8 cellular contexts compared by ENCODE assay signal in the genomic region with DNA sequence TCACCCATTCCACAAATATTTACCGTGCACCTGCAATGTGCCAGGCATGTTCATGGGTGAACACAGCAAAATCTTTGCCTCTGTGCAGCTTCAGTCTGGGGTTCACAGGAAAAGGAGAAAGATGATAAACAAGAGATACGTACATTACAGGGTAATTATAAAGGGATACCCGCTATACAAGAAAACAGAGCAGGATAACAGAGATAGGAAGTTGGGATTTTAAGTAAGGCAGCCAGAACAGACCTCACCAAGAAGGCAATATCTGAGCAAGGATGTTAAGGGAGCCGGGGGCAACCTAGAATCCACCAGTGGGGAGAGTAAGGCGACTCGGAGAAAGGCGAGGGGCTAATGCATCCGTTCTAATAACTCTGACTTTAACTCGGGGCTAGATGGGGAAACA. TPM values are rescaled to one million over a fixed set of nuclear protein-coding genes. Genes with fewer than 3 reads are reported as not detected.
A peak's percentile ranks its signal among the peaks of the same experiment; 100 is the strongest.
DNase-seq lines count a peak whose midpoint lies in the region; ATAC-seq and TF ChIP-seq lines count a peak whose summit lies in the region.

No MANE protein-coding gene starts in this region.

- peaks cover 40% of the 10 kb centered on the region for H4K20me1 ChIP-seq in Loucy (ENCODE audit: insufficient read depth, low read length, poor library complexity, severe bottlenecking)

- H3K36me3 ChIP-seq in Loucy (ENCODE audit: insufficient read depth, low read length), result no peaks in the 10 kb centered on the region

- H3K9ac ChIP-seq in Loucy (ENCODE audit: low read depth, low read length, poor library complexity, severe bottlenecking), result peak overlapping the region; percentile 75

- peak overlapping the region; percentile 97 for H3K4me3 Mint-ChIP-seq in activated CD8-positive, alpha-beta memory T cell treated with anti-CD3 and anti-CD28 coated beads, Interleukin-2, amount 10 ng/mL, durations not matched to agents 7 days and 5 days
- peak overlapping the region; percentile 85 to 99 (median 94) for H3K4me3 Mint-ChIP-seq in naive thymus-derived CD8-positive, alpha-beta T cell

- H3K27ac Mint-ChIP-seq in activated CD8-positive, alpha-beta memory T cell treated with anti-CD3 and anti-CD28 coated beads, Interleukin-2, amount 10 ng/mL, durations not matched to agents 7 days and 5 days, result peak overlapping the region; percentile 76
- peak overlapping the region; percentile 83 to 99 (median 94) for H3K27ac Mint-ChIP-seq in naive thymus-derived CD8-positive, alpha-beta T cell

- H3K9me2 ChIP-seq in Loucy (replicated peaks; ENCODE audit: low read depth, low read length), result no peaks in the 10 kb centered on the region

- H3K27me3 Mint-ChIP-seq in activated CD8-positive, alpha-beta memory T cell treated with anti-CD3 and anti-CD28 coated beads, Interleukin-2, amount 10 ng/mL, durations not matched to agents 7 days and 5 days, result no peaks in the 10 kb centered on the region
- H3K27me3 Mint-ChIP-seq in naive thymus-derived CD8-positive, alpha-beta T cell, result peaks cover 0 to 3% (median 0%) of the 10 kb centered on the region in 5 donors

- peak overlapping the region; percentile 74 for H3K4me2 ChIP-seq in Loucy (ENCODE audit: low read depth, low read length, poor library complexity, severe bottlenecking)

- H3K9me3 ChIP-seq in Loucy (ENCODE audit: insufficient read depth, low read depth, low read length), result no peaks in the 10 kb centered on the region

- ATAC-seq in activated CD8-positive, alpha-beta memory T cell treated with anti-CD3 and anti-CD28 coated beads, Interleukin-2, amount 10 ng/mL, durations not matched to agents 7 days and 5 days, result no peak
- peak in 1 of 2 donors; percentile 1 for ATAC-seq in naive thymus-derived CD8-positive, alpha-beta T cell
- ATAC-seq in GM21515 (IDR thresholded peaks at IDR 0.05; ENCODE audit: unreplicated experiment), result no peak

- H3F3A ChIP-seq in Loucy (ENCODE audit: low read depth), result no peaks in the 10 kb centered on the region

- H3K4me1 ChIP-seq in Loucy (ENCODE audit: insufficient read depth, low read length, poor library complexity, severe bottlenecking), result peaks cover 36% of the 10 kb centered on the region

- H3K36me3 Mint-ChIP-seq in activated CD8-positive, alpha-beta memory T cell treated with anti-CD3 and anti-CD28 coated beads, Interleukin-2, amount 10 ng/mL, durations not matched to agents 7 days and 5 days, result peaks cover 13% of the 10 kb centered on the region
- no peaks in the 10 kb centered on the region for H3K36me3 Mint-ChIP-seq in naive thymus-derived CD8-positive, alpha-beta T cell

- DNase-seq in activated CD8-positive, alpha-beta memory T cell treated with anti-CD3 and anti-CD28 coated beads, Interleukin-2, amount 10 ng/mL, durations not matched to agents 7 days and 5 days, result no peak
- DNase-seq in activated CD8-positive, alpha-beta memory T cell treated with anti-CD3 and anti-CD28 coated beads, Interleukin-2, amount 50 U/mL, for 4 hours, result no peak
- DNase-seq in cerebellar cortex (ENCODE audit: low spot score) (peak; percentile 52), retina (no peak), NCI-H1694 treated with DMSO at 0.1 percent for 48 hours (lab: John Stamatoyannopoulos, UW) (no peak)
- no peak for DNase-seq in naive thymus-derived CD8-positive, alpha-beta T cell

- peaks cover 40% of the 10 kb centered on the region for H3K4me1 Mint-ChIP-seq in activated CD8-positive, alpha-beta memory T cell treated with anti-CD3 and anti-CD28 coated beads, Interleukin-2, amount 10 ng/mL, durations not matched to agents 7 days and 5 days
- H3K4me1 Mint-ChIP-seq in naive thymus-derived CD8-positive, alpha-beta T cell, result peaks cover 14 to 51% (median 35%) of the 10 kb centered on the region in 4 donors

- H2AFZ ChIP-seq in Loucy (ENCODE audit: low read length), result peak overlapping the region; percentile 91

- peak overlapping the region; percentile 93 for H3K4me3 ChIP-seq in Loucy (ENCODE audit: low read length, poor library complexity, severe bottlenecking)

- H3K9me3 Mint-ChIP-seq in activated CD8-positive, alpha-beta memory T cell treated with anti-CD3 and anti-CD28 coated beads, Interleukin-2, amount 10 ng/mL, durations not matched to agents 7 days and 5 days (ENCODE audit: low read depth), result no peaks in the 10 kb centered on the region
- no peaks in the 10 kb centered on the region for H3K9me3 Mint-ChIP-seq in naive thymus-derived CD8-positive, alpha-beta T cell

- CTCF ChIA-PET in activated CD8-positive, alpha-beta memory T cell treated with anti-CD3 and anti-CD28 coated beads, Interleukin-2, amount 10 ng/mL, durations not matched to agents 7 days and 5 days (lab: Charles Lee), result interaction anchor here (1.0 to 4.5 kb wide), 3 partner anchors 22 to 109 kb away, joined by 4 to 22 read pairs (median 4); no protein-coding TSS in a partner anchor

- TF ChIP-seq CTCF in Loucy (conservative IDR thresholded peaks at IDR 0.05; ENCODE audit: low read length), result no peak

- POLR2A ChIA-PET in naive thymus-derived CD8-positive, alpha-beta T cell (lab: Charles Lee), result interaction anchor here (1.1 kb wide), 2 partner anchors 9 to 34 kb away, joined by 3 read pairs; no protein-coding TSS in a partner anchor

- H3K79me2 ChIP-seq in Loucy (ENCODE audit: insufficient read depth, low read length), result peaks cover 41% of the 10 kb centered on the region

- no peaks in the 10 kb centered on the region for H3K27me3 ChIP-seq in Loucy (ENCODE audit: insufficient read depth, low read length, poor library complexity, severe bottlenecking)

RNA-seq across cellular contexts. Expression of a gene that starts 0.8 kb away (rescaled TPM):
- total RNA-seq in activated CD8-positive, alpha-beta memory T cell treated with anti-CD3 and anti-CD28 coated beads, Interleukin-2, amount 10 ng/mL, durations not matched to agents 7 days and 5 days, result 100 to 1,000 TPM in 1 of 2 experiments, 10 to 100 TPM in 1; 98.7 to 109 TPM
- total RNA-seq in naive thymus-derived CD8-positive, alpha-beta T cell, result 10 to 100 TPM; 48.1 to 62.5 TPM
- 10 to 100 TPM in 2 of 3 donors, 1 to 10 TPM in 1; 6.9 to 17.9 (median 14.4) TPM for polyA plus RNA-seq in naive thymus-derived CD8-positive, alpha-beta T cell
